In the genomic region with DNA sequence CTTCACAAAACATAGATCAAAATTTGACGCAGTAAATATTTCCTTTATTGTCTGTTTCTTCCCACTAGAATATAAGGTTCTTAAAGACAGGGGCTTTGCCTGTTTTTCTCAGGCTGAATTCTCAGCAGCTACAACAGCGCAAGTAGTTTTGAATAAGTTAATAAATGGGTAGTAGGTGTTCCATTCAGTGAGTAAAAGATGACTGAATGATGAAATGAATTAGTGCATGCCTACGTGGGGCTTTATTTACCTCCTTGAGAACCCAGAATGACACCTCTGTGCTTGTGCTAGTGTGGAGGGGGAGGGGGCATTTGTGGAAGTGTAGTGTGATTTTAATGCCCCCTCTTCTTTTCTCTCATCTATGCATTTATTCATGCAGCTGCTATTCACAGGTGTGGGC, we compare ENCODE assay signal across 17 cellular contexts.
"Had no signal": no experiment of that assay in that cellular context is flagged by ENCODE, and none has a peak within 500 bp of the region (broad histone marks: within the 10 kb centered on the region; RNA-seq: fewer than 3 reads in every experiment).

No MANE protein-coding gene starts in this region.

- FAIRE-seq: colon had no signal

- H3K27me3 ChIP-seq: gastrocnemius medialis, right atrium auricular region, upper lobe of right lung had no signal

- H3K4me3 ChIP-seq: gastrocnemius medialis, right atrium auricular region, upper lobe of right lung had no signal

- ATAC-seq: activated T-cell treated with anti-CD3 and anti-CD28 coated beads, Interleukin-2, amount 50 U/mL, for 4 hours; gastrocnemius medialis; upper lobe of right lung had no signal

- H3K9me3 ChIP-seq: upper lobe of right lung had no signal

- DNase-seq: activated CD4-positive, alpha-beta T cell treated with anti-CD3 and anti-CD28 coated beads, Interleukin-2, amount 50 U/mL, for 1 hour; activated CD4-positive, CD25-positive, alpha-beta regulatory T cell; activated CD8-positive, alpha-beta memory T cell treated with anti-CD3 and anti-CD28 coated beads, Interleukin-2, amount 50 U/mL, for 4 hours; activated naive CD4-positive, alpha-beta T cell treated with anti-CD3 and anti-CD28 coated beads for 36 hours; activated T-cell treated with anti-CD3 and anti-CD28 coated beads, Interleukin-2, amount 50 U/mL, for 4 hours; caudate nucleus; gastrocnemius medialis; head of caudate nucleus; nucleus accumbens; stimulated activated CD4-positive, alpha-beta T cell treated with anti-CD3 and anti-CD28 coated beads, Interleukin-12 subunit alpha, Interleukin-12 subunit beta, amount 100 ng/mL, for 4 hours; stimulated activated CD4-positive, alpha-beta T cell treated with anti-CD3 and anti-CD28 coated beads, Interleukin-1b, Interleukin-23, amount 100 ng/mL, for 48 hours; stimulated activated CD8-positive, alpha-beta memory T cell treated with anti-CD3 and anti-CD28 coated beads, Interleukin-4, amount 100 ng/mL, for 48 hours; stimulated activated naive CD4-positive, alpha-beta T cell; T-helper 9 cell; upper lobe of right lung had no signal

- H3K4me1 ChIP-seq: gastrocnemius medialis had no signal

- H3K27ac ChIP-seq: gastrocnemius medialis, right atrium auricular region, upper lobe of right lung had no signal

- H3K36me3 ChIP-seq: gastrocnemius medialis, right atrium auricular region, upper lobe of right lung had no signal
